Comparison of ENCODE assay signal across 1 cellular context in the genomic region with DNA sequence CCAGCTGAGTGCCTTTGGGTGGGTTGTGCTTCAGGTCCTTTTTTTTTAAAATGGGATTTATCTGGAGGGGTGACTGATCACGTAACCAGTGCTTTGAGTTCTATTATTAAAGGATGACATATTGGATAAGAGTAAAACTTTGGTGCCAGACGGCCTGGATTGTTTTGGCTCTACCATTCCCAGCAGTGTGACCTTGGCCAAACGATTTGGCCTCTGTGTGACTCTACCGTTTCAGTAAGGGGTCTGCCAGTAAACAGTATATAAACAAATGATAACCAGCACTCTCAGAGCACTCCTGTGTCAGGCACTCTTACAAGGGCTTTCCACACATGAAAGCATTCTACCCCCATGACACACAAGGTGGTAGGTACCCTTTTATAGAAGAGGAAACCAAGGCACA.
A peak's percentile ranks its signal among the peaks of the same experiment; 100 is the strongest.
TF ChIP-seq lines count a peak whose summit lies in the region.

No MANE protein-coding gene starts in this region.

TF ChIP-seq in K562, 482 proteins besides CTCF, POLR2A, EP300 and RAD21:
- TF ChIP-seq POLR2B (IDR thresholded peaks at IDR 0.05; ENCODE audit: low read depth, partially characterized antibody), result no peak
- TF ChIP-seq, protein P1, sequence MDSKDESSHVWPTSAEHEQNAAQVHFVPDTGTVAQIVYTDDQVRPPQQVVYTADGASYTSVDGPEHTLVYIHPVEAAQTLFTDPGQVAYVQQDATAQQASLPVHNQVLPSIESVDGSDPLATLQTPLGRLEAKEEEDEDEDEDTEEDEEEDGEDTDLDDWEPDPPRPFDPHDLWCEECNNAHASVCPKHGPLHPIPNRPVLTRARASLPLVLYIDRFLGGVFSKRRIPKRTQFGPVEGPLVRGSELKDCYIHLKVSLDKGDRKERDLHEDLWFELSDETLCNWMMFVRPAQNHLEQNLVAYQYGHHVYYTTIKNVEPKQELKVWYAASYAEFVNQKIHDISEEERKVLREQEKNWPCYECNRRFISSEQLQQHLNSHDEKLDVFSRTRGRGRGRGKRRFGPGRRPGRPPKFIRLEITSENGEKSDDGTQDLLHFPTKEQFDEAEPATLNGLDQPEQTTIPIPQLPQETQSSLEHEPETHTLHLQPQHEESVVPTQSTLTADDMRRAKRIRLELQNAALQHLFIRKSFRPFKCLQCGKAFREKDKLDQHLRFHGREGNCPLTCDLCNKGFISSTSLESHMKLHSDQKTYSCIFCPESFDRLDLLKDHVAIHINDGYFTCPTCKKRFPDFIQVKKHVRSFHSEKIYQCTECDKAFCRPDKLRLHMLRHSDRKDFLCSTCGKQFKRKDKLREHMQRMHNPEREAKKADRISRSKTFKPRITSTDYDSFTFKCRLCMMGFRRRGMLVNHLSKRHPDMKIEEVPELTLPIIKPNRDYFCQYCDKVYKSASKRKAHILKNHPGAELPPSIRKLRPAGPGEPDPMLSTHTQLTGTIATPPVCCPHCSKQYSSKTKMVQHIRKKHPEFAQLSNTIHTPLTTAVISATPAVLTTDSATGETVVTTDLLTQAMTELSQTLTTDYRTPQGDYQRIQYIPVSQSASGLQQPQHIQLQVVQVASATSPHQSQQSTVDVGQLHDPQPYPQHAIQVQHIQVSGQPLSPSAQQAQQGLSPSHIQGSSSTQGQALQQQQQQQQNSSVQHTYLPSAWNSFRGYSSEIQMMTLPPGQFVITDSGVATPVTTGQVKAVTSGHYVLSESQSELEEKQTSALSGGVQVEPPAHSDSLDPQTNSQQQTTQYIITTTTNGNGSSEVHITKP (IDR thresholded peaks at IDR 0.05; ENCODE audit: partially characterized antibody), result peak; percentile 25
- no peak for TF ChIP-seq GATAD2A (IDR thresholded peaks at IDR 0.05)
- no peak for TF ChIP-seq C11orf30 (IDR thresholded peaks at IDR 0.05; ENCODE audit: low read depth)
